ENCODE assay signal across 22 cellular contexts in the genomic region with DNA sequence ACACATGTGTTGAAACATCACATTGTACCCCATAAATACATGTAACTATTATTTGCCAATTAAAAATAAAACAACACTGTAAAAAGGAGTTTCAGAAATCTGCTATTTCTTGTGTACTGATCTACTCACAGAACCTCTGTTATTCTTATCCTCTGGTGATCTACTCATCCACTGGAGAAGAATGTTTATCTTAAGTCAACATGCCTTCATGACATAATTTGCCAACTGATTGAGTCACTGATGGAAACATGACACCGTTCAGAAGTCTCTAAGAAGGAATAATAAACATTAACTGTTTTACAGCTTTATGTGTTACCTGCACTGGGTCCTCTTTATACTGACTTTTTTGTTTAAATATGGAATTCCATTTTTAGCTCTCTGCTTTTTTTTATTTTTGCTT.
DNase-seq lines count a peak whose midpoint lies in the region; ATAC-seq, FAIRE-seq and TF ChIP-seq lines count a peak whose summit lies in the region.
"Had no signal": no experiment of that assay in that cellular context is flagged by ENCODE, and none has a peak within 500 bp of the region (broad histone marks: within the 10 kb centered on the region; RNA-seq: fewer than 3 reads in every experiment).

No MANE protein-coding gene starts in this region.

- no peak for TF ChIP-seq CTCF in HEK293 (tag by site-specific recombination; IDR thresholded peaks at IDR 0.05)
- TF ChIP-seq CTCF in heart right ventricle (IDR thresholded peaks at IDR 0.05) = no peak

- no peaks in the 10 kb centered on the region for H3K27me3 Mint-ChIP-seq in stimulated activated naive CD8-positive, alpha-beta T cell treated with anti-CD3 and anti-CD28 coated beads, Interleukin-15, amount 100 ng/mL, for 72 hours
- H3K27me3 Mint-ChIP-seq: natural killer cell treated with Interleukin-12 subunit alpha and Interleukin-12 subunit beta and Interleukin-15 and Interleukin-18, amount 100 ng/mL, for 72 hours had no signal

- no peaks in the 10 kb centered on the region for H3K4me1 Mint-ChIP-seq in stimulated activated naive CD8-positive, alpha-beta T cell treated with anti-CD3 and anti-CD28 coated beads, Interleukin-15, amount 100 ng/mL, for 72 hours
- H3K4me1 Mint-ChIP-seq: endodermal cell had no signal

- in situ Hi-C loops in Caki2 (cut with HindIII; ENCODE audit: low pct_unique_long_range_greater_than_20kb, low sequenced_read_pairs) = no loop called here

- intact Hi-C loops in heart right ventricle (cut with DNase I) = no loop called here

- H3K27ac Mint-ChIP-seq in stimulated activated naive CD8-positive, alpha-beta T cell treated with anti-CD3 and anti-CD28 coated beads, Interleukin-15, amount 100 ng/mL, for 72 hours = no peak overlapping the region
- H3K27ac Mint-ChIP-seq: endodermal cell; natural killer cell treated with Interleukin-12 subunit alpha and Interleukin-12 subunit beta and Interleukin-15 and Interleukin-18, amount 100 ng/mL, for 72 hours had no signal

- H3K36me3 ChIP-seq in HEK293 (ENCODE audit: control insufficient read depth in 2 of 2, insufficient read depth in 1 of 2, low read length in 2 of 2) = no peaks in the 10 kb centered on the region
- H3K36me3 ChIP-seq in heart right ventricle = no peaks in the 10 kb centered on the region
- H3K36me3 ChIP-seq: SJSA1, tibial nerve had no signal

- DNase-seq in Caki2 (ENCODE audit: low read depth) (peak; percentile 49), RKO (ENCODE audit: low spot score) (peak; percentile 25), glomerular endothelial cell (ENCODE audit: extremely low read depth, low read depth, low spot score) (peak; percentile 4), GM12891 (ENCODE audit: insufficient read length, low spot score) (no peak), heart right ventricle (no peak)
- no peak for DNase-seq in stimulated activated naive CD8-positive, alpha-beta T cell treated with anti-CD3 and anti-CD28 coated beads, Interleukin-15, amount 100 ng/mL, for 72 hours
- DNase-seq: activated CD4-positive, alpha-beta T cell treated with anti-CD3 and anti-CD28 coated beads, Interleukin-2, amount 50 U/mL, for 48 hours; activated gamma-delta T cell treated with Interleukin-2 at 50 U/mL for 16 hours; AML-193; amniotic stem cell; endodermal cell; NCI-H446 treated with DMSO at 0.1 percent for 48 hours; posterior cingulate gyrus; stimulated activated CD4-positive, alpha-beta T cell treated with anti-CD3 and anti-CD28 coated beads, Interleukin-2, amount 100 ng/mL, for 24 hours; stimulated activated naive CD4-positive, alpha-beta T cell treated with Interleukin-2 at 50 U/mL for 16 hours; T-helper 2 cell had no signal

- H3K4me3 Mint-ChIP-seq in stimulated activated naive CD8-positive, alpha-beta T cell treated with anti-CD3 and anti-CD28 coated beads, Interleukin-15, amount 100 ng/mL, for 72 hours = no peak overlapping the region
- H3K4me3 Mint-ChIP-seq: endodermal cell; natural killer cell treated with Interleukin-12 subunit alpha and Interleukin-12 subunit beta and Interleukin-15 and Interleukin-18, amount 100 ng/mL, for 72 hours had no signal

- ATAC-seq in heart right ventricle = no peak
- no peak for ATAC-seq in stimulated activated naive CD8-positive, alpha-beta T cell treated with anti-CD3 and anti-CD28 coated beads, Interleukin-15, amount 100 ng/mL, for 72 hours
- ATAC-seq: K562; natural killer cell treated with Interleukin-12 subunit alpha and Interleukin-12 subunit beta and Interleukin-15 and Interleukin-18, amount 100 ng/mL, for 72 hours had no signal

- H3K27ac ChIP-seq in HEK293 (ENCODE audit: extremely low read depth, low read depth, low read length) = no peak overlapping the region
- no peak overlapping the region for H3K27ac ChIP-seq in heart right ventricle
- H3K27ac ChIP-seq: SJSA1, tibial nerve had no signal

- no peaks in the 10 kb centered on the region for H3K9me3 ChIP-seq in HEK293 (ENCODE audit: control insufficient read depth, insufficient read depth, low read depth, low read length)
- no peaks in the 10 kb centered on the region for H3K9me3 ChIP-seq in heart right ventricle
- H3K9me3 ChIP-seq: tibial nerve had no signal

- H3K9me3 Mint-ChIP-seq in stimulated activated naive CD8-positive, alpha-beta T cell treated with anti-CD3 and anti-CD28 coated beads, Interleukin-15, amount 100 ng/mL, for 72 hours = peaks cover 0 to 21% of the 10 kb centered on the region in 2 donors
- H3K9me3 Mint-ChIP-seq: endodermal cell had no signal

- POLR2A ChIA-PET in HEK293 (lab: Yijun Ruan, JAX) = no interaction called here

- 38 to 66% methylated on average over 1 of the region's 1 CpG for WGBS in heart right ventricle, 2 donors

- FAIRE-seq in GM12891 (lab: Jason Lieb, UNC) = no peak
- FAIRE-seq: K562, keratinocyte had no signal

- H3K4me1 ChIP-seq in HEK293 (ENCODE audit: control insufficient read depth, insufficient read depth, low read length) = no peaks in the 10 kb centered on the region
- no peaks in the 10 kb centered on the region for H3K4me1 ChIP-seq in heart right ventricle
- H3K4me1 ChIP-seq: SJSA1, tibial nerve had no signal

- H3K4me3 ChIP-seq in HEK293 (ENCODE audit: low read depth, low read length) (no peak overlapping the region), heart right ventricle (no peak overlapping the region)
- H3K4me3 ChIP-seq: K562, SJSA1, tibial nerve had no signal

- H3K27me3 ChIP-seq in heart right ventricle = peaks cover 0 to 12% (median 0%) of the 10 kb centered on the region in 7 donors
- H3K27me3 ChIP-seq: SJSA1, tibial nerve had no signal

- TF ChIP-seq POLR2A in GM12891 (IDR thresholded peaks at IDR 0.05; ENCODE audit: low read depth, low read length) = no peak

- CTCF ChIA-PET in HEK293 (lab: Yijun Ruan, JAX) = no interaction called here

TF ChIP-seq in HEK293, 187 proteins besides CTCF, POLR2A, EP300 and RAD21:
- TF ChIP-seq GLIS2 (tag by site-specific recombination; IDR thresholded peaks at IDR 0.05) = no peak
- TF ChIP-seq ZBTB21 (tag by site-specific recombination; IDR thresholded peaks at IDR 0.05) = peak; percentile 44; the same call in 1 of the 2 replicates
- TF ChIP-seq ZNF629 (tag by site-specific recombination; IDR thresholded peaks at IDR 0.05) = peak; percentile 71
TF ChIP-seq in HEK293: peak in this region for 2.

TF ChIP-seq in GM12891, 5 proteins besides CTCF, POLR2A, EP300 and RAD21:
- no peak for TF ChIP-seq POLR2AphosphoS5 (IDR thresholded peaks at IDR 0.05; ENCODE audit: low read depth, low read length)
- no peak for TF ChIP-seq TAF1 (IDR thresholded peaks at IDR 0.05; ENCODE audit: low read depth, low read length)
- no peak for TF ChIP-seq PAX5 (IDR thresholded peaks at IDR 0.05; ENCODE audit: insufficient read depth, low read length, severe bottlenecking)
- no peak for TF ChIP-seq SPI1 (IDR thresholded peaks at IDR 0.05; ENCODE audit: low read depth, low read length)

Comparison
In these comparisons a context has a peak if more than half of its experiments do, and no peak if none do; other contexts are left out.
1. DNase-seq: peak in Caki2 (single experiment), RKO (single experiment) and glomerular endothelial cell (single experiment); none in GM12891 (single experiment), heart right ventricle (0 of 2) and stimulated activated naive CD8-positive, alpha-beta T cell treated with anti-CD3 and anti-CD28 coated beads, Interleukin-15, amount 100 ng/mL, for 72 hours (0 of 2).